10 cellular contexts compared by ENCODE assay signal in the genomic region with DNA sequence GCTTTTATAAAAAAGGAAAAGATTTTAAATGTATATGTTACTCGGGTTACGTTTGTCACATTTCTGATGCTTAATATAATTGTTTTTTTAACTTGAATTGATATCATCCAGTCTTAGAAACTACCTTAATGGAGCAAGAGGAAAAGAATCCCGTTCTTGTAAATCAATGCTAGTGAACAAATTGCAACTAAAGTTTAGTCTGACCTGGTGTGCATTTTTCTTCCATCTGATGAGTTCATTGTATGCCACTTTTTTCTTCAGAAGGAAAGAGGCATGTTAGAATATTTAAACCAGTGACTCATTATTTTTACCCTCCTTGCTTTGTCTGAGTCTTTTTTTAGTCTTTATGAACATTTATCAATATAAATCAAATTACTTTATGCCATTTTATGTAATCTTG. TPM values are rescaled to one million over a fixed set of nuclear protein-coding genes. Genes with fewer than 3 reads are reported as not detected.
DNase-seq lines count a peak whose midpoint lies in the region; ATAC-seq, FAIRE-seq and TF ChIP-seq lines count a peak whose summit lies in the region.
"Had no signal": no experiment of that assay in that cellular context is flagged by ENCODE, and none has a peak within 500 bp of the region (broad histone marks: within the 10 kb centered on the region; RNA-seq: fewer than 3 reads in every experiment).

No MANE protein-coding gene starts in this region.

- no peak for TF ChIP-seq EP300 in K562 (IDR thresholded peaks at IDR 0.05; ENCODE audit: low read length)

- no peaks in the 10 kb centered on the region for H3K9me3 ChIP-seq in heart right ventricle
- no peaks in the 10 kb centered on the region for H3K9me3 ChIP-seq in K562 (replicated peaks; ENCODE audit: control insufficient read depth, insufficient read depth, low read depth, low read length)
- H3K9me3 ChIP-seq in lower lobe of right lung: no peaks in the 10 kb centered on the region
- no peaks in the 10 kb centered on the region for H3K9me3 ChIP-seq in uterus

- peaks cover 0 to 6% (median 0%) of the 10 kb centered on the region in 9 donors for H3K36me3 ChIP-seq in heart right ventricle
- peaks cover 52% of the 10 kb centered on the region; the same call in 2 of the 3 replicates for H3K36me3 ChIP-seq in K562 (ENCODE audit: control insufficient read depth, insufficient read depth, low read length)
- peaks cover 6% of the 10 kb centered on the region for H3K36me3 ChIP-seq in lower lobe of right lung
- no peaks in the 10 kb centered on the region for H3K36me3 ChIP-seq in uterus

- no peaks in the 10 kb centered on the region for H4K20me1 ChIP-seq in K562 (replicated peaks; ENCODE audit: control insufficient read depth, insufficient read depth, low read length)

- no peak for TF ChIP-seq RAD21 in K562 (CRISPR knock-in tag; conservative IDR thresholded peaks at IDR 0.05 in 1 of 2, IDR thresholded peaks at IDR 0.05 in 1 of 2)

- H3K27me3 ChIP-seq in heart right ventricle: no peaks in the 10 kb centered on the region
- H3K27me3 ChIP-seq in K562 (ENCODE audit: control insufficient read depth in 2 of 2, insufficient read depth in 2 of 2, low read length in 2 of 2): no peaks in the 10 kb centered on the region
- H3K27me3 ChIP-seq in lower lobe of right lung (ENCODE audit: low read depth): no peaks in the 10 kb centered on the region
- no peaks in the 10 kb centered on the region for H3K27me3 ChIP-seq in uterus

- intact Hi-C loops in heart right ventricle (cut with DNase I) (loop anchor here in 5 of 10 donors (5.0 to 10.0 kb wide), 4 partner anchors 90 to 428 kb away; no protein-coding TSS in a partner anchor), left cardiac atrium (cut with DNase I) (loop anchor here in 1 of 2 donors (10.0 kb wide), 1 partner anchor 428 kb away; no protein-coding TSS in a partner anchor), K562 (cut with micrococcal nuclease) (no loop called here), lower lobe of right lung (cut with DNase I) (loop anchor here (10.0 kb wide), 1 partner anchor 178 kb away; no protein-coding TSS in a partner anchor), uterus (cut with DNase I; ENCODE audit: low total_unique reads) (no loop called here)

- CTCF ChIA-PET in K562 (lab: Yijun Ruan, JAX; ENCODE audit: low intra/inter-chr PET ratio): interaction anchor here (0.7 kb wide), 1 partner anchor 41 kb away, joined by 3 read pairs; no protein-coding TSS in a partner anchor

- TF ChIP-seq CTCF in heart right ventricle (IDR thresholded peaks at IDR 0.05) (no peak), K562 (IDR thresholded peaks at IDR 0.05 in 2 of 3, conservative IDR thresholded peaks at IDR 0.05 in 1 of 3; ENCODE audit: insufficient read depth in 2 of 3, low read depth in 1 of 3, low read length in 3 of 3) (no peak), lower lobe of right lung (IDR thresholded peaks at IDR 0.05) (no peak), uterus (IDR thresholded peaks at IDR 0.05) (no peak)

- peak overlapping the region; percentile 94 for H3K4me2 ChIP-seq in K562 (ENCODE audit: insufficient read depth, low read length)

- in situ Hi-C loops in K562 (cut with MboI) (no loop called here), G401 (cut with HindIII; ENCODE audit: low sequenced_read_pairs) (no loop called here)

- no peak overlapping the region for H2AFZ ChIP-seq in K562 (ENCODE audit: low read depth, low read length)

- no peak for TF ChIP-seq POLR2A in K562 (conservative IDR thresholded peaks at IDR 0.05)
- TF ChIP-seq POLR2A in uterus (IDR thresholded peaks at IDR 0.05): no peak

- POLR2A ChIA-PET in K562 (lab: Yijun Ruan, JAX): interaction anchor here (0.6 to 3.2 kb wide), 11 partner anchors 8 to 175 kb away, joined by 3 to 30 read pairs (median 3); no protein-coding TSS in a partner anchor

- H3K4me3 ChIP-seq in heart right ventricle (peak overlapping the region; percentile 5 to 64 (median 56)), K562 (peak overlapping the region; percentile 56), lower lobe of right lung (peak overlapping the region; percentile 56), uterus (peak overlapping the region; percentile 48 to 58)

- H3K79me2 ChIP-seq in K562 (ENCODE audit: control insufficient read depth, insufficient read depth, low read length): peaks cover 96% of the 10 kb centered on the region

- no peak for FAIRE-seq in K562 (lab: Jason Lieb, UNC)

- whole genome bisulfite sequencing in heart right ventricle, 2 donors: 39 to 59% methylated on average over 3 of the region's 3 CpGs
- 0% methylated on average over 3 of the region's 3 CpGs for WGBS in K562 (ENCODE audit: insufficient coverage, low coverage, missing lambda C conversion rate)

- no TSS peak for BruUV-seq in K562 (replicated peaks; lab: Mats Ljungman, UMichigan)

- no peak for ATAC-seq in heart right ventricle
- no peak for ATAC-seq in left cardiac atrium
- ATAC-seq in K562: peak; percentile 6
- ATAC-seq in lower lobe of right lung: peak in 1 of 2 donors; percentile 11
- ATAC-seq in HG02870 (IDR thresholded peaks at IDR 0.05; ENCODE audit: unreplicated experiment): no peak

- no peaks in the 10 kb centered on the region for H3K9me1 ChIP-seq in K562 (ENCODE audit: control insufficient read depth, insufficient read depth, low read length)

- H3K4me1 ChIP-seq in heart right ventricle (peaks cover 0 to 43% (median 7%) of the 10 kb centered on the region in 9 donors), K562 (replicated peaks in 1 of 2; ENCODE audit: control insufficient read depth in 2 of 2, insufficient read depth in 2 of 2, low read length in 2 of 2) (peaks cover 4 to 23% of the 10 kb centered on the region in 2 experiments), lower lobe of right lung (peaks cover 15% of the 10 kb centered on the region), uterus (peaks cover 0 to 6% of the 10 kb centered on the region in 2 donors)

- H3K27ac ChIP-seq in heart right ventricle: peak overlapping the region in 8 of 10 donors; percentile 51 to 77 (median 60)
- peak overlapping the region; percentile 74; the same call in 2 of the 3 replicates for H3K27ac ChIP-seq in K562 (ENCODE audit: extremely low read depth, low read depth, low read length)
- peak overlapping the region; percentile 74 for H3K27ac ChIP-seq in lower lobe of right lung
- peak overlapping the region; percentile 76 to 88 for H3K27ac ChIP-seq in uterus

- no peak for DNase-seq in heart right ventricle
- DNase-seq in left cardiac atrium: no peak
- no peak for DNase-seq in K562 (ENCODE audit: extremely low read depth in 1 of 4, low spot score in 3 of 4)
- no peak for DNase-seq in lower lobe of right lung
- no peak for DNase-seq in uterus
- no peak for DNase-seq in putamen (ENCODE audit: low spot score)
- no peak for DNase-seq in G401 (ENCODE audit: low spot score)

- H3K9ac ChIP-seq in K562 (ENCODE audit: insufficient read depth in 1 of 2, low read depth in 2 of 2, low read length in 2 of 2): peak overlapping the region; percentile 82 to 89; a peak in 3 of 4 replicates

RNA-seq across cellular contexts. Expression of a gene that starts 34.7 kb away (rescaled TPM):
- 10 to 100 TPM; 13.4 to 22.6 (median 17.6) TPM for total RNA-seq in heart right ventricle
- polyA plus RNA-seq in heart right ventricle: 1 to 10 TPM; 6.0 to 9.3 TPM
- total RNA-seq in left cardiac atrium: 10 to 100 TPM; 25.6 to 36.4 TPM
- total RNA-seq in K562 (2011; cell fraction: chromatin; rRNA removed; ENCODE audit: low replicate concordance): 210 and 255 TPM in 2 replicates
- total RNA-seq in K562 (2011; cell fraction: nucleolus; rRNA removed): 116 and 127 TPM in 2 replicates
- total RNA-seq in K562 (2011; cell fraction: nucleoplasm; rRNA removed): 147 and 162 TPM in 2 replicates
- total RNA-seq in K562 (2014; rRNA removed): 115 TPM in 2 replicates
- 106 and 114 TPM in 2 replicates for total RNA-seq in K562 (2014; rRNA removed; fragmentation: Illumina TruSeq; extraction: Trizol)
- total RNA-seq in K562 (2015; rRNA removed; fragmentation: Illumina TruSeq; extraction: Trizol): 98.1 and 105 TPM in 2 replicates
- total RNA-seq in K562 (2021): 152 and 158 TPM in 2 replicates
- 258 and 270 TPM in 2 replicates for polyA plus RNA-seq in K562 (2011; rRNA removed)
- polyA plus RNA-seq in K562 (2011; cell fraction: cytosol; rRNA removed): 98.2 and 133 TPM in 2 replicates
- polyA plus RNA-seq in K562 (2011; cell fraction: nucleus; rRNA removed): 136 and 256 TPM in 2 replicates
- 103 and 113 TPM in 2 replicates for polyA plus RNA-seq in K562 (2012)
- 113 and 136 TPM in 2 replicates for polyA plus RNA-seq in K562 (2014; fragmentation: Illumina TruSeq; extraction: Trizol)
- 10 to 100 TPM; 47.4 to 53.0 TPM for polyA plus RNA-seq in K562 (2014; fragmentation: Nextera tagmentation; extraction: Ambion mirVana)
- polyA plus RNA-seq in K562 (2014; rRNA removed): 98.9 and 105 TPM in 2 replicates
- 409 and 471 TPM in 2 replicates for polyA minus RNA-seq in K562 (2011; rRNA and poly(A)+ RNA removed)
- 218 and 242 TPM in 2 replicates for polyA minus RNA-seq in K562 (2011; cell fraction: cytosol; rRNA and poly(A)+ RNA removed)
- 195 and 518 TPM in 2 replicates for polyA minus RNA-seq in K562 (2011; cell fraction: nucleus; rRNA and poly(A)+ RNA removed)
- total RNA-seq in lower lobe of right lung: 46.7 TPM
- 100 to 1,000 TPM in 2 of 4 donors, 10 to 100 TPM in 2; 21.0 to 126 (median 87.0) TPM for total RNA-seq in uterus
- 32.5 and 42.2 TPM in 2 replicates for total RNA-seq in G401 (2014; rRNA removed; shearing (Covaris generic))

RNA-seq across cellular contexts. Expression of a gene that starts 42.4 kb away (rescaled TPM):
- total RNA-seq in heart right ventricle: under 1 TPM in 7 of 10 donors, not detected in 3; 0.14 to 0.72 (median 0.17) TPM
- polyA plus RNA-seq in heart right ventricle: under 1 TPM; 0.23 to 0.51 TPM
- under 1 TPM; 0.21 to 0.31 TPM for total RNA-seq in left cardiac atrium
- 8.4 and 9.7 TPM in 2 replicates for total RNA-seq in K562 (2011; cell fraction: chromatin; rRNA removed; ENCODE audit: low replicate concordance)
- total RNA-seq in K562 (2011; cell fraction: nucleolus; rRNA removed): 4.3 TPM in 2 replicates
- 3.1 and 4.9 TPM in 2 replicates for total RNA-seq in K562 (2011; cell fraction: nucleoplasm; rRNA removed)
- 6.6 and 7.8 TPM in 2 replicates for total RNA-seq in K562 (2014; rRNA removed)
- total RNA-seq in K562 (2014; rRNA removed; fragmentation: Illumina TruSeq; extraction: Trizol): 6.9 and 7.8 TPM in 2 replicates
- 6.3 and 7.5 TPM in 2 replicates for total RNA-seq in K562 (2015; rRNA removed; fragmentation: Illumina TruSeq; extraction: Trizol)
- total RNA-seq in K562 (2021): 6.3 and 6.8 TPM in 2 replicates
- 4.7 and 10.1 TPM in 2 replicates for polyA plus RNA-seq in K562 (2011; rRNA removed)
- polyA plus RNA-seq in K562 (2011; cell fraction: cytosol; rRNA removed): 3.6 and 10.6 TPM in 2 replicates
- 4.4 and 8.6 TPM in 2 replicates for polyA plus RNA-seq in K562 (2011; cell fraction: nucleus; rRNA removed)
- polyA plus RNA-seq in K562 (2012): 8.6 and 9.6 TPM in 2 replicates
- 8.5 and 9.8 TPM in 2 replicates for polyA plus RNA-seq in K562 (2014; fragmentation: Illumina TruSeq; extraction: Trizol)
- polyA plus RNA-seq in K562 (2014; fragmentation: Nextera tagmentation; extraction: Ambion mirVana): 10 to 100 TPM in 1 of 2 experiments, 1 to 10 TPM in 1; 8.3 to 10.1 TPM
- 5.5 TPM in 2 replicates for polyA plus RNA-seq in K562 (2014; rRNA removed)
- 4.2 and 7.3 TPM in 2 replicates for polyA minus RNA-seq in K562 (2011; rRNA and poly(A)+ RNA removed)
- 0.91 and 3.4 TPM in 2 replicates for polyA minus RNA-seq in K562 (2011; cell fraction: cytosol; rRNA and poly(A)+ RNA removed)
- 2.3 and 2.4 TPM in 2 replicates for polyA minus RNA-seq in K562 (2011; cell fraction: nucleus; rRNA and poly(A)+ RNA removed)
- total RNA-seq in lower lobe of right lung: not detected
- not detected for total RNA-seq in uterus
- total RNA-seq in G401 (2014; rRNA removed; shearing (Covaris generic)): not detected in 2 replicates
- total RNA-seq: myocyte had no signal

RNA-seq across cellular contexts. Expression of a gene that starts 52.3 kb away (rescaled TPM):
- total RNA-seq in heart right ventricle (not detected), left cardiac atrium (not detected), K562 (2014; rRNA removed) (not detected in 2 replicates), K562 (2014; rRNA removed; fragmentation: Illumina TruSeq; extraction: Trizol) (not detected in 2 replicates), K562 (2015; rRNA removed; fragmentation: Illumina TruSeq; extraction: Trizol) (not detected in 2 replicates), K562 (2021) (not detected in 2 replicates), lower lobe of right lung (not detected), uterus (not detected)
- polyA plus RNA-seq in heart right ventricle (not detected), K562 (2011; rRNA removed) (not detected in 2 replicates), K562 (2014; fragmentation: Illumina TruSeq; extraction: Trizol) (not detected in 2 replicates), K562 (2014; fragmentation: Nextera tagmentation; extraction: Ambion mirVana) (not detected), K562 (2014; rRNA removed) (not detected in 2 replicates)
- not detected in 2 replicates for total RNA-seq in K562 (2011; cell fraction: chromatin; rRNA removed; ENCODE audit: low replicate concordance)
- total RNA-seq in K562 (2011; cell fraction: nucleolus; rRNA removed): not detected in 2 replicates
- not detected in 2 replicates for total RNA-seq in K562 (2011; cell fraction: nucleoplasm; rRNA removed)
- not detected in 2 replicates for polyA plus RNA-seq in K562 (2011; cell fraction: cytosol; rRNA removed)
- not detected in 2 replicates for polyA plus RNA-seq in K562 (2011; cell fraction: nucleus; rRNA removed)
- polyA plus RNA-seq in K562 (2012): not detected in 2 replicates
- polyA minus RNA-seq in K562 (2011; rRNA and poly(A)+ RNA removed): not detected in 2 replicates
- polyA minus RNA-seq in K562 (2011; cell fraction: cytosol; rRNA and poly(A)+ RNA removed): not detected in 2 replicates
- not detected in 2 replicates for polyA minus RNA-seq in K562 (2011; cell fraction: nucleus; rRNA and poly(A)+ RNA removed)
- not detected in 2 replicates for total RNA-seq in G401 (2014; rRNA removed; shearing (Covaris generic))
- total RNA-seq: myocyte, RPMI7951 had no signal
